In the genomic region with DNA sequence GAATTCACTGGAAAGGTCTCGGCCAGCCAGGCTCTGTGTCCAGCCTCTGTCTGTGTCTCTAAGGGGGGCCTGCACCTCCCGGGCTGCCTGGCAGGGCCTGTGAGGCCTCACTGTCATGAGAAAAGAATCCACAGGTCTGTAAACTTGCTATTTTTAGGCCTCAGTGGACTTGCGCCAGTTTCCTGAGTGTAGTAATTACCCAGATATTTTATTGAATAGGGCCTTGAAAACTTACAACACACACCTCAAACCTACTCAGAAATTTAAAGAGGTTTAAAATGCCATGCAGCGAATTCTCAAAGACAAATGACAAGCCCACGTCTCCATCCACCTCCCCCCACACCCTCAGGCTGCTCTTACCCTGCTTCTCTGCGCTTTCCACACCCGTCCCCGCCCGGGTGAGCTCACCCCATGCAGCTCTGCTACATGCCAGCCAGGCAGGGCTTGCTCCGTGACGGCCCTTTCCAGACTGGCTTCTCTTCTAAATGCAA, we compare ENCODE assay signal across 9 cellular contexts. TPM values are rescaled to one million over a fixed set of nuclear protein-coding genes. Genes with fewer than 3 reads are reported as not detected.
A peak's percentile ranks its signal among the peaks of the same experiment; 100 is the strongest.
DNase-seq lines count a peak whose midpoint lies in the region; ATAC-seq and TF ChIP-seq lines count a peak whose summit lies in the region.
"Had no signal": no experiment of that assay in that cellular context is flagged by ENCODE, and none has a peak within 500 bp of the region (broad histone marks: within the 10 kb centered on the region; RNA-seq: fewer than 3 reads in every experiment).

No MANE protein-coding gene starts in this region.

- no peaks in the 10 kb centered on the region for H4K20me1 ChIP-seq in SK-N-SH (ENCODE audit: insufficient read depth)

- DNase-seq in EH (ENCODE audit: low read depth) (peak; percentile 96), SK-N-SH (no peak), fibroblast of pulmonary artery (ENCODE audit: low read depth) (peak; percentile 88), trophoblast cell (no peak), SHP77 (lab: John Stamatoyannopoulos, UW) (no peak)
- DNase-seq: NCI-H1092 treated with DMSO at 0.1 percent for 48 hours had no signal

- CTCF ChIA-PET in SK-N-SH (lab: Yijun Ruan, JAX): interaction anchor here (1.4 kb wide), 1 partner anchor 41 kb away, joined by 3 read pairs; no protein-coding TSS in a partner anchor

- H4K91ac ChIP-seq in trophoblast cell (ENCODE audit: low read depth, low read length): peak overlapping the region; percentile 84

- no peaks in the 10 kb centered on the region for H3F3A ChIP-seq in SK-N-SH (replicated peaks; ENCODE audit: insufficient read depth)

- H3K9ac ChIP-seq in SK-N-SH (peak overlapping the region; percentile 65), trophoblast cell (ENCODE audit: low read length) (no peak overlapping the region)

- WGBS in SK-N-SH (ENCODE audit: low lambda C conversion rate): 44% methylated on average over 9 of the region's 11 CpGs
- WGBS in trophoblast cell (ENCODE audit: extremely low coverage, insufficient coverage, insufficient read length): no CpG with 5 or more reads among the region's 11 CpGs

- H3K14ac ChIP-seq in trophoblast cell (ENCODE audit: low read length): no peak overlapping the region

- H2BK12ac ChIP-seq in trophoblast cell (ENCODE audit: low read length): no peak overlapping the region

- H3K9me2 ChIP-seq in SK-N-SH: no peaks in the 10 kb centered on the region

- H3K9me3 ChIP-seq in SK-N-SH: no peaks in the 10 kb centered on the region
- no peaks in the 10 kb centered on the region for H3K9me3 ChIP-seq in trophoblast cell (ENCODE audit: insufficient read depth, low read depth, low read length)

- no peak overlapping the region for H3K18ac ChIP-seq in trophoblast cell (ENCODE audit: low read length)

- no peak overlapping the region for H4K8ac ChIP-seq in trophoblast cell (ENCODE audit: low read depth, low read length)

- H3K4me1 ChIP-seq in SK-N-SH (ENCODE audit: control insufficient read depth in 1 of 2, insufficient read depth in 2 of 2, low read depth in 1 of 2, low read length in 1 of 2) (peaks cover 9 to 25% of the 10 kb centered on the region in 2 experiments; a peak in 3 of 4 replicates), trophoblast cell (ENCODE audit: control insufficient read depth in 1 of 2, insufficient read depth in 2 of 2, low read length in 2 of 2) (peaks cover 17 to 26% of the 10 kb centered on the region in 2 experiments)

- H3K4me3 ChIP-seq in SK-N-SH (ENCODE audit: low read depth in 2 of 2, low read length in 1 of 2): no peak overlapping the region
- no peak overlapping the region for H3K4me3 ChIP-seq in fibroblast of pulmonary artery (replicated peaks; ENCODE audit: low read depth, low read length)
- H3K4me3 ChIP-seq in trophoblast cell (ENCODE audit: low read depth, low read length): no peak overlapping the region

- no peak overlapping the region for H2AK5ac ChIP-seq in trophoblast cell (ENCODE audit: low read length)

- H3K27ac ChIP-seq in SK-N-SH (ENCODE audit: low read depth in 2 of 2, low read length in 1 of 2) (peak overlapping the region; percentile 75 to 90), trophoblast cell (ENCODE audit: low read depth, low read length) (peak overlapping the region; percentile 91)

- H3K79me2 ChIP-seq in SK-N-SH (ENCODE audit: insufficient read depth): no peaks in the 10 kb centered on the region
- no peaks in the 10 kb centered on the region for H3K79me2 ChIP-seq in trophoblast cell (ENCODE audit: control insufficient read depth, insufficient read depth, low read length, poor library complexity)

- no peak overlapping the region for H3K23ac ChIP-seq in trophoblast cell (ENCODE audit: low read length)

- H3K36me3 ChIP-seq in SK-N-SH (replicated peaks in 1 of 2; ENCODE audit: control insufficient read depth in 1 of 2, insufficient read depth in 2 of 2, low read length in 1 of 2) (no peaks in the 10 kb centered on the region), trophoblast cell (ENCODE audit: control insufficient read depth in 1 of 2, insufficient read depth in 2 of 2, low read length in 2 of 2) (no peaks in the 10 kb centered on the region)

- TF ChIP-seq CTCF in SK-N-SH (IDR thresholded peaks at IDR 0.05) (no peak), fibroblast of pulmonary artery (IDR thresholded peaks at IDR 0.05; ENCODE audit: low read length, missing control alignments) (no peak)

- peak in 1 of 2 experiments; percentile 78; a peak in 2 of 4 replicates for TF ChIP-seq EP300 in SK-N-SH (IDR thresholded peaks at IDR 0.05; ENCODE audit: borderline replicate concordance in 1 of 2, low read depth in 1 of 2, low read length in 1 of 2)

- no peak for ATAC-seq in HG02973 (IDR thresholded peaks at IDR 0.05; ENCODE audit: unreplicated experiment)
- no peak for ATAC-seq in HG03432 (IDR thresholded peaks at IDR 0.05; ENCODE audit: unreplicated experiment)
- ATAC-seq in HG02623 (IDR thresholded peaks at IDR 0.05; ENCODE audit: unreplicated experiment): no peak

- H2BK120ac ChIP-seq in trophoblast cell (ENCODE audit: insufficient read depth, low read length, poor library complexity): no peak overlapping the region

- H3K27me3 ChIP-seq in SK-N-SH (ENCODE audit: insufficient read depth) (no peaks in the 10 kb centered on the region), trophoblast cell (ENCODE audit: insufficient read depth, low read length) (no peaks in the 10 kb centered on the region)

- no peak overlapping the region for H4K12ac ChIP-seq in trophoblast cell (ENCODE audit: low read depth, low read length)

- no peak overlapping the region for H3K4ac ChIP-seq in trophoblast cell (ENCODE audit: low read depth, low read length)

- H2AFZ ChIP-seq in SK-N-SH (ENCODE audit: low read depth): peak overlapping the region; percentile 80
- no peak overlapping the region for H2AFZ ChIP-seq in trophoblast cell (ENCODE audit: insufficient read depth, low read length, poor library complexity)

- peak overlapping the region; percentile 90 for H2BK5ac ChIP-seq in trophoblast cell (ENCODE audit: low read depth, low read length, poor library complexity)

- TF ChIP-seq RAD21 in SK-N-SH (IDR thresholded peaks at IDR 0.05; ENCODE audit: low read length): no peak

- peaks cover 7% of the 10 kb centered on the region for H3K79me1 ChIP-seq in trophoblast cell (ENCODE audit: low read length)

- POLR2A ChIA-PET in SK-N-SH (lab: Yijun Ruan, JAX): no interaction called here

- H3K4me2 ChIP-seq in SK-N-SH (peak overlapping the region; percentile 51), trophoblast cell (ENCODE audit: low read length) (peak overlapping the region; percentile 28)

TF ChIP-seq in SK-N-SH, 30 proteins besides CTCF, POLR2A, EP300 and RAD21 (continues in another document):
- TF ChIP-seq SIN3A (IDR thresholded peaks at IDR 0.05; ENCODE audit: borderline replicate concordance, low read depth, low read length) (no peak), TEAD4 (IDR thresholded peaks at IDR 0.05; ENCODE audit: borderline replicate concordance, insufficient read depth) (peak; percentile 44; the same call in 1 of the 2 replicates), IRF3 (IDR thresholded peaks at IDR 0.05; ENCODE audit: low read depth, low read length) (no peak), MEF2A (IDR thresholded peaks at IDR 0.05; ENCODE audit: borderline replicate concordance, low read depth) (peak; percentile 98), RXRA (IDR thresholded peaks at IDR 0.05; ENCODE audit: borderline replicate concordance, low read depth) (0 out of 2 replicates have a peak, but pooled peaks have one; percentile 29), PBX3 (IDR thresholded peaks at IDR 0.05) (peak; percentile 57), EZH2phosphoT487 (IDR thresholded peaks at IDR 0.05; ENCODE audit: borderline replicate concordance, low read depth) (no peak), GABPA (IDR thresholded peaks at IDR 0.05; ENCODE audit: low read depth) (no peak), TCF12 (IDR thresholded peaks at IDR 0.05) (peak; percentile 89), POLR2AphosphoS5 (IDR thresholded peaks at IDR 0.05; ENCODE audit: low read depth, low read length) (peak; percentile 32; the same call in 1 of the 2 replicates), RCOR1 (IDR thresholded peaks at IDR 0.05; ENCODE audit: low read length) (no peak), JUND (IDR thresholded peaks at IDR 0.05) (peak; percentile 72)
- TF ChIP-seq, protein P1, sequence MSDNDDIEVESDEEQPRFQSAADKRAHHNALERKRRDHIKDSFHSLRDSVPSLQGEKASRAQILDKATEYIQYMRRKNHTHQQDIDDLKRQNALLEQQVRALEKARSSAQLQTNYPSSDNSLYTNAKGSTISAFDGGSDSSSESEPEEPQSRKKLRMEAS (IDR thresholded peaks at IDR 0.05; ENCODE audit: low read depth): peak; percentile 41

RNA-seq across cellular contexts. Expression of gene TENT4A, which starts 8.8 kb away (rescaled TPM):
- polyA plus RNA-seq in SK-N-SH (2012; rRNA removed): 5.2 and 6.0 TPM in 2 replicates
- 4.2 and 4.5 TPM in 2 replicates for polyA plus RNA-seq in SK-N-SH (2012; cell fraction: cytosol; rRNA removed)
- 40.7 and 44.6 TPM in 2 replicates for polyA plus RNA-seq in SK-N-SH (2012; cell fraction: nucleus; rRNA removed)
- 27.5 and 27.8 TPM in 2 replicates for polyA plus RNA-seq in trophoblast cell (2013)

Comparison
In these comparisons a context has a peak if more than half of its experiments do, and no peak if none do; other contexts are left out.
1. DNase-seq: peak in EH (single experiment) and fibroblast of pulmonary artery (single experiment); none in SK-N-SH (single experiment), trophoblast cell (0 of 2) and SHP77 (0 of 2).